20 cellular contexts compared by ENCODE assay signal in the genomic region with DNA sequence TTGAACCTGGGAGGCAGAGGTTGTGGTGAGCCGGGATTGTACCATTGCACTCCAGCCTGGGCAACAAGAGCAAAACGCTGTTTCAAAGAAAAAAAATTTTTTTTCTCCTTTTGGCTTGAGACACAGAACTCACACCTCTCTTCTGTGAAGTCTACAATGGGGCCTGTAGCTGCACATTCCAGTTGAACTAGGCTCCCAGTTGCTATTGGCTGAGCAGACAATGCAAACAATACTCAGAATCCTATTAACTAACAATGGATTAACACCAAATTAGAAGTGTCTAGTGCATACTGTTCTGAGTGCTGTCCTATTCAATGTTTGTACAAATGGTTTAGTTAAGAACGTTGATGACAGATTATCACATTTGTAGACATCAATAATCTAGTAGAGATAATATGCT. TPM values are rescaled to one million over a fixed set of nuclear protein-coding genes. Genes with fewer than 3 reads are reported as not detected.
DNase-seq lines count a peak whose midpoint lies in the region; ATAC-seq and TF ChIP-seq lines count a peak whose summit lies in the region.
"Had no signal": no experiment of that assay in that cellular context is flagged by ENCODE, and none has a peak within 500 bp of the region (broad histone marks: within the 10 kb centered on the region; RNA-seq: fewer than 3 reads in every experiment).

No MANE protein-coding gene starts in this region.

- H3K4me3 ChIP-seq in endodermal cell (ENCODE audit: low read length), result no peak overlapping the region
- H3K4me3 ChIP-seq: BLaER1 had no signal

- peaks cover 19% of the 10 kb centered on the region for H3K4me1 Mint-ChIP-seq in activated CD4-positive, alpha-beta memory T cell treated with anti-CD3 and anti-CD28 coated beads, Interleukin-2, amount 10 ng/mL, durations not matched to agents 7 days and 5 days
- H3K4me1 Mint-ChIP-seq in activated CD4-positive, alpha-beta memory T cell treated with anti-CD3 and anti-CD28 coated beads for 36 hours (ENCODE audit: low read depth), result peaks cover 15% of the 10 kb centered on the region
- H3K4me1 Mint-ChIP-seq in endodermal cell, result peaks cover 6% of the 10 kb centered on the region
- peaks cover 32% of the 10 kb centered on the region for H3K4me1 Mint-ChIP-seq in stimulated activated effector memory CD8-positive, alpha-beta T cell treated with anti-CD3 and anti-CD28 coated beads, Interleukin-12 subunit alpha, Interleukin-12 subunit beta, amount 100 ng/mL, for 72 hours

- no peaks in the 10 kb centered on the region for H3K9me3 Mint-ChIP-seq in activated CD4-positive, alpha-beta memory T cell treated with anti-CD3 and anti-CD28 coated beads, Interleukin-2, amount 10 ng/mL, durations not matched to agents 7 days and 5 days
- no peaks in the 10 kb centered on the region for H3K9me3 Mint-ChIP-seq in activated CD4-positive, alpha-beta memory T cell treated with anti-CD3 and anti-CD28 coated beads for 36 hours
- peaks cover 17% of the 10 kb centered on the region for H3K9me3 Mint-ChIP-seq in endodermal cell
- no peaks in the 10 kb centered on the region for H3K9me3 Mint-ChIP-seq in stimulated activated effector memory CD8-positive, alpha-beta T cell treated with anti-CD3 and anti-CD28 coated beads, Interleukin-12 subunit alpha, Interleukin-12 subunit beta, amount 100 ng/mL, for 72 hours

- no peaks in the 10 kb centered on the region for H3K27me3 Mint-ChIP-seq in activated CD4-positive, alpha-beta memory T cell treated with anti-CD3 and anti-CD28 coated beads, Interleukin-2, amount 10 ng/mL, durations not matched to agents 7 days and 5 days
- no peaks in the 10 kb centered on the region for H3K27me3 Mint-ChIP-seq in activated CD4-positive, alpha-beta memory T cell treated with anti-CD3 and anti-CD28 coated beads for 36 hours
- no peaks in the 10 kb centered on the region for H3K27me3 Mint-ChIP-seq in endodermal cell (ENCODE audit: insufficient read depth)

- CTCF ChIA-PET in activated CD4-positive, alpha-beta memory T cell treated with anti-CD3 and anti-CD28 coated beads, Interleukin-2, amount 10 ng/mL, durations not matched to agents 7 days and 5 days (lab: Charles Lee), result no interaction called here
- CTCF ChIA-PET in activated CD4-positive, alpha-beta memory T cell treated with anti-CD3 and anti-CD28 coated beads for 36 hours (lab: Charles Lee), result interaction anchor here (0.6 to 1.8 kb wide), 2 partner anchors 36 to 314 kb away, joined by 3 to 7 read pairs; no protein-coding TSS in a partner anchor

- POLR2A ChIA-PET in activated CD4-positive, alpha-beta memory T cell treated with anti-CD3 and anti-CD28 coated beads, Interleukin-2, amount 10 ng/mL, durations not matched to agents 7 days and 5 days (lab: Charles Lee), result interaction anchor here (1.2 to 2.0 kb wide), 3 partner anchors 16 to 36 kb away, joined by 4 to 6 read pairs (median 5); a partner anchor contains a TSS
- POLR2A ChIA-PET in activated CD4-positive, alpha-beta memory T cell treated with anti-CD3 and anti-CD28 coated beads for 36 hours (lab: Charles Lee), result no interaction called here

- WGBS in endodermal cell (ENCODE audit: insufficient coverage in 1 of 2, insufficient read length in 1 of 2), 2 experiments, result 77 to 87% methylated on average over 3 of the region's 3 CpGs

- no peak for TF ChIP-seq CTCF in endodermal cell (conservative IDR thresholded peaks at IDR 0.05)

- peaks cover 10% of the 10 kb centered on the region for H3K36me3 Mint-ChIP-seq in activated CD4-positive, alpha-beta memory T cell treated with anti-CD3 and anti-CD28 coated beads, Interleukin-2, amount 10 ng/mL, durations not matched to agents 7 days and 5 days (ENCODE audit: low read depth)
- H3K36me3 Mint-ChIP-seq in activated CD4-positive, alpha-beta memory T cell treated with anti-CD3 and anti-CD28 coated beads for 36 hours, result peaks cover 7% of the 10 kb centered on the region
- peaks cover 38% of the 10 kb centered on the region for H3K36me3 Mint-ChIP-seq in endodermal cell (ENCODE audit: low read depth)
- peaks cover 34% of the 10 kb centered on the region for H3K36me3 Mint-ChIP-seq in stimulated activated effector memory CD8-positive, alpha-beta T cell treated with anti-CD3 and anti-CD28 coated beads, Interleukin-12 subunit alpha, Interleukin-12 subunit beta, amount 100 ng/mL, for 72 hours

- peak overlapping the region; percentile 70 for H3K27ac Mint-ChIP-seq in activated CD4-positive, alpha-beta memory T cell treated with anti-CD3 and anti-CD28 coated beads, Interleukin-2, amount 10 ng/mL, durations not matched to agents 7 days and 5 days
- H3K27ac Mint-ChIP-seq in activated CD4-positive, alpha-beta memory T cell treated with anti-CD3 and anti-CD28 coated beads for 36 hours, result no peak overlapping the region
- H3K27ac Mint-ChIP-seq in endodermal cell, result no peak overlapping the region
- peak overlapping the region; percentile 60 for H3K27ac Mint-ChIP-seq in stimulated activated effector memory CD8-positive, alpha-beta T cell treated with anti-CD3 and anti-CD28 coated beads, Interleukin-12 subunit alpha, Interleukin-12 subunit beta, amount 100 ng/mL, for 72 hours

- peaks cover 6% of the 10 kb centered on the region for H3K36me3 ChIP-seq in endodermal cell (ENCODE audit: control insufficient read depth, insufficient read depth, low read length)

- peaks cover 6% of the 10 kb centered on the region for H3K9me3 ChIP-seq in endodermal cell (ENCODE audit: control insufficient read depth, low read length)
- H3K9me3 ChIP-seq: BLaER1 had no signal

- intact Hi-C loops in activated CD4-positive, alpha-beta memory T cell treated with anti-CD3 and anti-CD28 coated beads for 36 hours (cut with micrococcal nuclease), result no loop called here

- H3K4me3 Mint-ChIP-seq in activated CD4-positive, alpha-beta memory T cell treated with anti-CD3 and anti-CD28 coated beads, Interleukin-2, amount 10 ng/mL, durations not matched to agents 7 days and 5 days, result no peak overlapping the region
- no peak overlapping the region for H3K4me3 Mint-ChIP-seq in activated CD4-positive, alpha-beta memory T cell treated with anti-CD3 and anti-CD28 coated beads for 36 hours
- no peak overlapping the region for H3K4me3 Mint-ChIP-seq in endodermal cell
- peak overlapping the region; percentile 2 for H3K4me3 Mint-ChIP-seq in stimulated activated effector memory CD8-positive, alpha-beta T cell treated with anti-CD3 and anti-CD28 coated beads, Interleukin-12 subunit alpha, Interleukin-12 subunit beta, amount 100 ng/mL, for 72 hours

- DNase-seq in activated CD4-positive, alpha-beta memory T cell treated with anti-CD3 and anti-CD28 coated beads, Interleukin-2, amount 10 ng/mL, durations not matched to agents 7 days and 5 days, result no peak
- no peak for DNase-seq in activated CD4-positive, alpha-beta memory T cell treated with anti-CD3 and anti-CD28 coated beads for 36 hours
- DNase-seq in NCI-H82 treated with DMSO at 0.1 percent for 48 hours (lab: John Stamatoyannopoulos, UW; ENCODE audit: unreplicated experiment), result peak; percentile 30
- peak; percentile 35 for DNase-seq in endodermal cell
- DNase-seq in stimulated activated effector memory CD8-positive, alpha-beta T cell treated with anti-CD3 and anti-CD28 coated beads, Interleukin-12 subunit alpha, Interleukin-12 subunit beta, amount 100 ng/mL, for 72 hours (ENCODE audit: low spot score in 2 of 2), result no peak
- DNase-seq in middle frontal gyrus (ENCODE audit: extremely low spot score, low spot score), result no peak
- no peak for DNase-seq in NCI-H2196 (lab: John Stamatoyannopoulos, UW; ENCODE audit: unreplicated experiment)
- no peak for DNase-seq in ureter (ENCODE audit: low spot score)
- DNase-seq: 8988T, COR-L47, DMS53, H7, MV-4-11, NCI-H1417, NCI-H1930, NCI-H446, NCI-H69, OCI-M1 had no signal

- no peaks in the 10 kb centered on the region for H3K27me3 ChIP-seq in endodermal cell (ENCODE audit: control insufficient read depth, insufficient read depth, low read length, poor library complexity, severe bottlenecking)
- H3K27me3 ChIP-seq: BLaER1 had no signal

- no peak overlapping the region for H3K9ac ChIP-seq in endodermal cell (ENCODE audit: extremely low read depth, low read length, poor library complexity, severe bottlenecking)
- H3K9ac ChIP-seq: BLaER1 had no signal

- H3K27ac ChIP-seq in endodermal cell (ENCODE audit: low read depth, low read length), result no peak overlapping the region
- H3K27ac ChIP-seq: BLaER1, HL-60 had no signal

- no peaks in the 10 kb centered on the region for H3K4me1 ChIP-seq in endodermal cell (ENCODE audit: control insufficient read depth, insufficient read depth, low read length)
- H3K4me1 ChIP-seq: BLaER1 had no signal

- ATAC-seq in stimulated activated effector memory CD8-positive, alpha-beta T cell treated with anti-CD3 and anti-CD28 coated beads, Interleukin-12 subunit alpha, Interleukin-12 subunit beta, amount 100 ng/mL, for 72 hours, result no peak

RNA-seq across cellular contexts. Expression of a gene that starts 17.6 kb away (rescaled TPM):
- 100 to 1,000 TPM; 470 to 472 TPM for total RNA-seq in activated CD4-positive, alpha-beta memory T cell treated with anti-CD3 and anti-CD28 coated beads, Interleukin-2, amount 10 ng/mL, durations not matched to agents 7 days and 5 days
- total RNA-seq in activated CD4-positive, alpha-beta memory T cell treated with anti-CD3 and anti-CD28 coated beads for 36 hours, result 100 to 1,000 TPM; 280 to 288 TPM
- 100 to 1,000 TPM; 133 to 173 TPM for total RNA-seq in endodermal cell
- polyA plus RNA-seq in endodermal cell (2013, experiment 1 of 2), result 132 TPM
- 134 TPM for polyA plus RNA-seq in endodermal cell (2013, experiment 2 of 2)
- 159 TPM for total RNA-seq in ureter

RNA-seq across cellular contexts. Expression of a gene that starts 32.4 kb away (rescaled TPM):
- 100 to 1,000 TPM; 221 to 223 TPM for total RNA-seq in activated CD4-positive, alpha-beta memory T cell treated with anti-CD3 and anti-CD28 coated beads, Interleukin-2, amount 10 ng/mL, durations not matched to agents 7 days and 5 days
- 100 to 1,000 TPM; 212 to 219 TPM for total RNA-seq in activated CD4-positive, alpha-beta memory T cell treated with anti-CD3 and anti-CD28 coated beads for 36 hours
- total RNA-seq in endodermal cell (100 to 1,000 TPM; 266 to 364 TPM), ureter (257 TPM)
- 140 TPM for polyA plus RNA-seq in endodermal cell (2013, experiment 1 of 2)
- polyA plus RNA-seq in endodermal cell (2013, experiment 2 of 2), result 146 TPM

RNA-seq across cellular contexts. Expression of a gene that starts 47.8 kb away (rescaled TPM):
- 1 to 10 TPM; 1.4 to 1.6 TPM for total RNA-seq in activated CD4-positive, alpha-beta memory T cell treated with anti-CD3 and anti-CD28 coated beads, Interleukin-2, amount 10 ng/mL, durations not matched to agents 7 days and 5 days
- 1 to 10 TPM; 1.1 TPM for total RNA-seq in activated CD4-positive, alpha-beta memory T cell treated with anti-CD3 and anti-CD28 coated beads for 36 hours
- total RNA-seq in endodermal cell (1 to 10 TPM; 3.7 to 3.9 TPM), ureter (48.2 TPM)
- 2.9 TPM for polyA plus RNA-seq in endodermal cell (2013, experiment 1 of 2)
- polyA plus RNA-seq in endodermal cell (2013, experiment 2 of 2), result 1.5 TPM

Comparison
In these comparisons a context has a peak if more than half of its experiments do, and no peak if none do; other contexts are left out.
1. H3K27ac Mint-ChIP-seq: peak in activated CD4-positive, alpha-beta memory T cell treated with anti-CD3 and anti-CD28 coated beads, Interleukin-2, amount 10 ng/mL, durations not matched to agents 7 days and 5 days (single experiment) and stimulated activated effector memory CD8-positive, alpha-beta T cell treated with anti-CD3 and anti-CD28 coated beads, Interleukin-12 subunit alpha, Interleukin-12 subunit beta, amount 100 ng/mL, for 72 hours (single experiment); none in activated CD4-positive, alpha-beta memory T cell treated with anti-CD3 and anti-CD28 coated beads for 36 hours (single experiment) and endodermal cell (single experiment).
2. DNase-seq: peak in NCI-H82 treated with DMSO at 0.1 percent for 48 hours (single experiment) and endodermal cell (single experiment); none in activated CD4-positive, alpha-beta memory T cell treated with anti-CD3 and anti-CD28 coated beads, Interleukin-2, amount 10 ng/mL, durations not matched to agents 7 days and 5 days (single experiment), activated CD4-positive, alpha-beta memory T cell treated with anti-CD3 and anti-CD28 coated beads for 36 hours (single experiment), stimulated activated effector memory CD8-positive, alpha-beta T cell treated with anti-CD3 and anti-CD28 coated beads, Interleukin-12 subunit alpha, Interleukin-12 subunit beta, amount 100 ng/mL, for 72 hours (0 of 2), middle frontal gyrus (single experiment), NCI-H2196 (single experiment) and ureter (single experiment).
3. RNA of a gene that starts 47.8 kb away (total RNA-seq): 48.2 TPM in ureter (single experiment); 3.7 to 3.9 TPM in endodermal cell, 1.4 to 1.6 TPM in activated CD4-positive, alpha-beta memory T cell treated with anti-CD3 and anti-CD28 coated beads, Interleukin-2, amount 10 ng/mL, durations not matched to agents 7 days and 5 days and 1.1 TPM in activated CD4-positive, alpha-beta memory T cell treated with anti-CD3 and anti-CD28 coated beads for 36 hours; every median in the first group is over 10 times any median in the second.